20 cellular contexts compared by ENCODE assay signal in the genomic region with DNA sequence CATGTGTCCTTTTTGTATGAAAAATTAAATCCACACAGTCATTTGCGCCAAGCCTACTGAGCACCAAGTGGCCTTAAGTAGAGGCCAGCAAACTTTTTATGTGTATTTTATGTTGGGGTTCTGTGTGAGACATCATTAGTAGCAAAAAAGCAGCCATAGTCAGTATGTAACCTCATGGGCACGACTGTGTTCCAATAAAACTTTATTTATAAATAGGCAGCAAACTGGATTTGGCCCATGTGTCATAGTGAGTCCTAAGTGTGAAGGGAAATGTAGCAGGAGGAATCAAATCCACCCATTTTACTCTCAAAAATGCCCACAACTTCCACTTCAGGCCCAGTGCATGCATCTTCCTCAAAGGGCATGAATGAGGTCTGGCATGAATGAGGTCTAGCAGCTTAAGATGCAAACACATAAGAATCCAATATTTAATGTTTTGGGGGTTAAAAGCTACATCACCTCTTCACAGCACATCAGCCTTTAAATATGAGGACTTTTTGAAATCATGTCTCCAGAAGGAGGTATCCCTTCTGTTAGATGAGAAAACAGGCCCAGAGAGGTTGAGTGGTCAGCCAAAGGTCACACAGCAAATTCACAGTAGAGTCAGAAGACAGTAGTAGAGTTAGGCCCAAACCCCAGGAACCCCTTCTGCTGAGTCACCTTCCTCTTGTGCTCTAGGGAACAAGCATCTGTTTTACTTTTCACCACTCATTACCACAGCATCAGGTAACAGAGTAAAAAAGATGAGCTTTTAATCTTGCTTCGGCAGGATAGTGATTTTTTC. TPM values are rescaled to one million over a fixed set of nuclear protein-coding genes. Genes with fewer than 3 reads are reported as not detected.
DNase-seq lines count a peak whose midpoint lies in the region; ATAC-seq, FAIRE-seq and TF ChIP-seq lines count a peak whose summit lies in the region.
"Had no signal": no experiment of that assay in that cellular context is flagged by ENCODE, and none has a peak within 500 bp of the region (broad histone marks: within the 10 kb centered on the region; RNA-seq: fewer than 3 reads in every experiment).

No MANE protein-coding gene starts in this region.

- H3K36me3 ChIP-seq in BLaER1 (peaks cover 5% of the 10 kb centered on the region; the same call in 1 of the 2 replicates), tibial artery (no peaks in the 10 kb centered on the region)
- H3K36me3 ChIP-seq: neutrophil, right atrium auricular region, thyroid gland had no signal

- H3K4me3 ChIP-seq in A549 (no peak overlapping the region), BLaER1 (no peak overlapping the region), NB4 (ENCODE audit: low read depth, low read length) (no peak overlapping the region), tibial artery (no peak overlapping the region)
- H3K4me3 ChIP-seq: mucosa of descending colon, right atrium auricular region, thyroid gland had no signal

- intact Hi-C loops in tibial artery (cut with DNase I; ENCODE audit: low total_unique reads): no loop called here

- TF ChIP-seq POLR2A in A549 (IDR thresholded peaks at IDR 0.05; ENCODE audit: low read length): no peak
- TF ChIP-seq POLR2A in NB4 (IDR thresholded peaks at IDR 0.05; ENCODE audit: extremely low read depth, insufficient read length): no peak

- H3K4me2 ChIP-seq in A549: no peak overlapping the region
- peak overlapping the region; percentile 76 for H3K4me2 ChIP-seq in BLaER1

- no peak for FAIRE-seq in A549 (lab: Jason Lieb, UNC)

- no peak for ATAC-seq in A549
- no peak for ATAC-seq in HG03097 (IDR thresholded peaks at IDR 0.05; ENCODE audit: low FRiP score, unreplicated experiment)
- ATAC-seq in HG02884 (IDR thresholded peaks at IDR 0.05; ENCODE audit: unreplicated experiment): no peak
- ATAC-seq: left colon, mucosa of descending colon had no signal

- no peak overlapping the region for H3K9ac ChIP-seq in BLaER1

- WGBS in A549 (ENCODE audit: missing lambda C conversion rate): 75% methylated on average over 3 of the region's 3 CpGs

- POLR2A ChIA-PET in A549 (lab: Yijun Ruan, JAX): no interaction called here

- TF ChIP-seq EP300 in A549 (IDR thresholded peaks at IDR 0.05): no peak

- H3K9me3 ChIP-seq in A549: no peaks in the 10 kb centered on the region
- peaks cover 20% of the 10 kb centered on the region; the same call in 1 of the 2 replicates for H3K9me3 ChIP-seq in BLaER1
- no peaks in the 10 kb centered on the region for H3K9me3 ChIP-seq in tibial artery
- H3K9me3 ChIP-seq: BE2C, mucosa of descending colon, neutrophil, right atrium auricular region, thyroid gland had no signal

- no peaks in the 10 kb centered on the region for H3K27me3 ChIP-seq in BLaER1
- no peaks in the 10 kb centered on the region for H3K27me3 ChIP-seq in tibial artery
- H3K27me3 ChIP-seq: BE2C, neutrophil, right atrium auricular region, thyroid gland had no signal

- H3K4me1 ChIP-seq in A549 (peaks cover 6% of the 10 kb centered on the region; the same call in 1 of the 3 replicates), BLaER1 (peaks cover 40% of the 10 kb centered on the region), tibial artery (peaks cover 0 to 10% (median 0%) of the 10 kb centered on the region in 4 donors)
- H3K4me1 ChIP-seq: right atrium auricular region, thyroid gland had no signal

- no peak for TF ChIP-seq CTCF in A549 (IDR thresholded peaks at IDR 0.05)
- no peak for TF ChIP-seq CTCF in NB4 (IDR thresholded peaks at IDR 0.05; ENCODE audit: low read depth, low read length)
- no peak for TF ChIP-seq CTCF in tibial artery (IDR thresholded peaks at IDR 0.05)

- H4K20me1 ChIP-seq in BLaER1: no peaks in the 10 kb centered on the region; the same call in 1 of the 2 replicates

- no peak overlapping the region for H3K27ac ChIP-seq in A549
- no peak overlapping the region for H3K27ac ChIP-seq in BLaER1
- no peak overlapping the region for H3K27ac ChIP-seq in tibial artery
- H3K27ac ChIP-seq: neutrophil, right atrium auricular region, thyroid gland had no signal

- DNase-seq in A549 (ENCODE audit: low read depth in 1 of 2, low spot score in 1 of 2) (no peak), NB4 (ENCODE audit: low read depth) (peak; percentile 26), amniotic epithelial cell (ENCODE audit: low read depth) (peak; percentile 6), tibial artery (no peak)
- DNase-seq: activated CD4-positive, alpha-beta T cell treated with anti-CD3 and anti-CD28 coated beads for 1 hour; aorta; BE2C; DMS 273 treated with DMSO at 0.1 percent for 48 hours; left colon; mucosa of descending colon; NCI-H1436 treated with DMSO at 0.1 percent for 48 hours; NCI-H226; SIG-M5; stimulated activated CD4-positive, alpha-beta T cell treated with anti-CD3 and anti-CD28 coated beads, Interleukin-2, amount 100 ng/mL, for 24 hours; thyroid gland had no signal

- CTCF ChIA-PET in A549 (lab: Yijun Ruan, JAX): interaction anchor here (0.7 to 3.0 kb wide), 6 partner anchors 13 to 65 kb away, joined by 3 to 17 read pairs (median 4); no protein-coding TSS in a partner anchor

- TF ChIP-seq RAD21 in A549 (conservative IDR thresholded peaks at IDR 0.05 in 1 of 2, IDR thresholded peaks at IDR 0.05 in 1 of 2): no peak

TF ChIP-seq in A549, 52 proteins besides CTCF, POLR2A, EP300 and RAD21:
- TF ChIP-seq ZFP36 (IDR thresholded peaks at IDR 0.05; ENCODE audit: borderline replicate concordance, partially characterized antibody): peak; percentile 72
- TF ChIP-seq KDM1A (IDR thresholded peaks at IDR 0.05; ENCODE audit: low read depth): peak; percentile 54; the same call in 1 of the 2 replicates
- no peak for TF ChIP-seq RFX5 (IDR thresholded peaks at IDR 0.05)
- no peak for TF ChIP-seq FOSB (CRISPR knock-in tag; IDR thresholded peaks at IDR 0.05)

RNA-seq across cellular contexts. Expression of a gene that starts 45.6 kb away (rescaled TPM):
- 7.9 and 8.0 TPM in 2 replicates for polyA plus RNA-seq in A549 (2011; rRNA removed)
- 1.5 and 2.0 TPM in 2 replicates for polyA plus RNA-seq in A549 (2012; cell fraction: cytosol; rRNA removed)
- 1.3 and 1.4 TPM in 2 replicates for polyA plus RNA-seq in A549 (2012; cell fraction: nucleus; rRNA removed)
- 5.0 to 6.4 TPM (median 6.1 TPM) in 3 replicates for polyA plus RNA-seq in A549 (2017; fragmentation: RNase III; extraction: RNeasy Plus Mini Kit Qiagen cat#74134 plus additional on column Dnase treatment)
- polyA minus RNA-seq in A549 (2011; rRNA and poly(A)+ RNA removed): 4.2 and 6.0 TPM in 2 replicates

Comparison
In these comparisons a context has a peak if more than half of its experiments do, and no peak if none do; other contexts are left out.
1. DNase-seq: peak in NB4 (single experiment) and amniotic epithelial cell (single experiment); none in A549 (0 of 2) and tibial artery (0 of 2).